Comparison of ENCODE assay signal across 24 cellular contexts in genomic region chr9:6449086-6449485, GRCh38. TPM values are rescaled to one million over a fixed set of nuclear protein-coding genes. Genes with fewer than 3 reads are reported as not detected.
DNase-seq lines count a peak whose midpoint lies in the region; ATAC-seq, FAIRE-seq and TF ChIP-seq lines count a peak whose summit lies in the region.
"Had no signal": no experiment of that assay in that cellular context is flagged by ENCODE, and none has a peak within 500 bp of the region (broad histone marks: within the 10 kb centered on the region; RNA-seq: fewer than 3 reads in every experiment).

No MANE protein-coding gene starts in this region.

- H3K36me3 ChIP-seq in CD4-positive, CD25-positive, alpha-beta regulatory T cell (ENCODE audit: control insufficient read depth, insufficient read depth, low read length): no peaks in the 10 kb centered on the region
- H3K36me3 ChIP-seq in GM12878 (ENCODE audit: control insufficient read depth in 2 of 2, insufficient read depth in 2 of 2, low read length in 1 of 2): peaks cover 0 to 7% of the 10 kb centered on the region in 2 experiments; a peak in 3 of 4 replicates

- CTCF ChIA-PET in GM12878 (lab: Yijun Ruan, JAX): no interaction called here

- peaks cover 5% of the 10 kb centered on the region for H3K36me3 Mint-ChIP-seq in CD4-positive, CD25-positive, alpha-beta regulatory T cell
- H3K36me3 Mint-ChIP-seq in naive thymus-derived CD8-positive, alpha-beta T cell: peaks cover 0 to 33% (median 8%) of the 10 kb centered on the region in 3 donors

- FAIRE-seq in GM19239 (lab: Jason Lieb, UNC) (peak; percentile 61), GM12878 (lab: Jason Lieb, UNC) (no peak)
- FAIRE-seq: urothelium cell line had no signal

- SMC1A ChIA-PET in GM12878 (lab: Charles Lee; ENCODE audit: uncharacterized antibody, unreplicated experiment): interaction anchor here (0.9 to 1.4 kb wide), 5 partner anchors 9 to 34 kb away, joined by 3 to 6 read pairs (median 4); no protein-coding TSS in a partner anchor

- H3K27ac ChIP-seq in CD4-positive, CD25-positive, alpha-beta regulatory T cell (ENCODE audit: insufficient read depth, low read length, poor library complexity, severe bottlenecking): no peak overlapping the region
- H3K27ac ChIP-seq in GM12878 (ENCODE audit: control insufficient read depth, insufficient read depth): no peak overlapping the region
- H3K27ac ChIP-seq: testis had no signal

- TF ChIP-seq POLR2A in GM12878 (IDR thresholded peaks at IDR 0.05; ENCODE audit: low read depth, low read length): no peak

- peaks cover 40% of the 10 kb centered on the region for H3K4me1 ChIP-seq in CD4-positive, CD25-positive, alpha-beta regulatory T cell (ENCODE audit: control insufficient read depth, insufficient read depth, low read length, poor library complexity, severe bottlenecking)
- H3K4me1 ChIP-seq in GM12878 (ENCODE audit: control insufficient read depth, insufficient read depth, low read length): no peaks in the 10 kb centered on the region

- intact Hi-C loops in GM12878 (cut with micrococcal nuclease; ENCODE audit: unreplicated experiment): no loop called here

- peaks cover 0 to 3% (median 0%) of the 10 kb centered on the region in 7 donors for H3K9me3 Mint-ChIP-seq in CD4-positive, CD25-positive, alpha-beta regulatory T cell
- peaks cover 0 to 5% (median 2%) of the 10 kb centered on the region in 9 donors for H3K9me3 Mint-ChIP-seq in naive thymus-derived CD8-positive, alpha-beta T cell
- H3K9me3 Mint-ChIP-seq: activated T-cell treated with anti-CD3 and anti-CD28 coated beads, Interleukin-2, amount 50 U/mL, for 72 hours had no signal

- H3K4me2 ChIP-seq in GM12878 (ENCODE audit: control insufficient read depth, insufficient read depth): no peak overlapping the region

- peaks cover 83% of the 10 kb centered on the region for H3K79me2 ChIP-seq in GM12878 (ENCODE audit: control insufficient read depth, insufficient read depth, low read length)

- H3K4me3 Mint-ChIP-seq in CD4-positive, CD25-positive, alpha-beta regulatory T cell: peak overlapping the region in 3 of 4 donors; percentile 12 to 38 (median 17)
- peak overlapping the region in 4 of 10 donors; percentile 9 to 28 (median 15) for H3K4me3 Mint-ChIP-seq in naive thymus-derived CD8-positive, alpha-beta T cell
- H3K4me3 Mint-ChIP-seq: activated CD4-positive, alpha-beta T cell treated with anti-CD3 and anti-CD28 coated beads, Interleukin-2, amount 10 ng/mL, durations not matched to agents 24 days and 14 days; activated T-cell treated with anti-CD3 and anti-CD28 coated beads, Interleukin-2, amount 50 U/mL, for 72 hours had no signal

- TF ChIP-seq RAD21 in GM12878 (IDR thresholded peaks at IDR 0.05; ENCODE audit: insufficient read depth, low read depth, low read length): no peak

- peak overlapping the region; percentile 37 to 65 (median 45) for H3K27ac Mint-ChIP-seq in CD4-positive, CD25-positive, alpha-beta regulatory T cell
- peak overlapping the region in 6 of 10 donors; percentile 0 to 60 (median 22) for H3K27ac Mint-ChIP-seq in naive thymus-derived CD8-positive, alpha-beta T cell
- H3K27ac Mint-ChIP-seq: activated CD4-positive, alpha-beta T cell treated with anti-CD3 and anti-CD28 coated beads, Interleukin-2, amount 10 ng/mL, durations not matched to agents 24 days and 14 days; activated T-cell treated with anti-CD3 and anti-CD28 coated beads, Interleukin-2, amount 50 U/mL, for 72 hours had no signal

- in situ Hi-C loops in GM12878 (cut with MboI): no loop called here

- POLR2A ChIA-PET in GM12878 (lab: Charles Lee): interaction anchor here (0.8 to 1.2 kb wide), 2 partner anchors 32 to 33 kb away, joined by 3 read pairs; no protein-coding TSS in a partner anchor
- POLR2A ChIA-PET in naive thymus-derived CD8-positive, alpha-beta T cell (lab: Charles Lee): no interaction called here

- no peak for TF ChIP-seq EP300 in GM12878 (IDR thresholded peaks at IDR 0.05; ENCODE audit: borderline replicate concordance in 1 of 2, control insufficient read depth in 1 of 2, low read depth in 2 of 2, low read length in 2 of 2)

- no peak for ATAC-seq in CD4-positive, CD25-positive, alpha-beta regulatory T cell (ENCODE audit: low read depth in 2 of 2)
- peak; percentile 28 for ATAC-seq in GM12878
- ATAC-seq in naive thymus-derived CD8-positive, alpha-beta T cell: no peak
- ATAC-seq in HG02885 (IDR thresholded peaks at IDR 0.05; ENCODE audit: poor library complexity, unreplicated experiment): no peak
- no peak for ATAC-seq in GM18519 (IDR thresholded peaks at IDR 0.05; ENCODE audit: low FRiP score, unreplicated experiment)
- ATAC-seq: activated T-cell treated with anti-CD3 and anti-CD28 coated beads, Interleukin-2, amount 50 U/mL, for 72 hours had no signal

- no peak overlapping the region for H3K9ac ChIP-seq in GM12878 (ENCODE audit: control insufficient read depth, insufficient read depth, low read length)
- H3K9ac ChIP-seq: BLaER1 treated with 17β-estradiol and CSF1 and Interleukin-3, amounts not matched to agents 10 nM and 100 nM had no signal

- BruUV-seq in GM12878 (replicated peaks; lab: Mats Ljungman, UMichigan): no TSS peak

- H3K4me1 Mint-ChIP-seq in CD4-positive, CD25-positive, alpha-beta regulatory T cell: peaks cover 57 to 90% (median 68%) of the 10 kb centered on the region in 4 donors
- peaks cover 31 to 83% (median 80%) of the 10 kb centered on the region in 4 donors for H3K4me1 Mint-ChIP-seq in naive thymus-derived CD8-positive, alpha-beta T cell

- DNase-seq in CD4-positive, CD25-positive, alpha-beta regulatory T cell: no peak
- DNase-seq in GM19239 (ENCODE audit: insufficient read length, low spot score): no peak
- DNase-seq in GM12878 (ENCODE audit: low read depth, low spot score): no peak
- no peak for DNase-seq in naive thymus-derived CD8-positive, alpha-beta T cell
- no peak for DNase-seq in stimulated activated naive CD4-positive, alpha-beta T cell treated with Interleukin-2 at 50 U/mL for 16 hours (lab: John Stamatoyannopoulos, UW)
- DNase-seq: activated CD4-positive, alpha-beta T cell treated with anti-CD3 and anti-CD28 coated beads, Interleukin-2, amount 10 ng/mL, durations not matched to agents 24 days and 14 days; activated naive CD4-positive, alpha-beta T cell treated with anti-CD3 and anti-CD28 coated beads, Interleukin-2, amount 50 U/mL, for 16 hours; activated T-cell treated with anti-CD3 and anti-CD28 coated beads, Interleukin-2, amount 50 U/mL, for 72 hours; anterior cingulate cortex; dorsolateral prefrontal cortex; glutamatergic neuron; GOT3; kidney glomerular epithelial cell; mammary epithelial cell; NCI-H1092 treated with DMSO at 0.1 percent for 48 hours; NCI-H1930; NCI-H526 treated with DMSO at 0.1 percent for 48 hours; retina; T-helper 2 cell; testis had no signal

- no peak for TF ChIP-seq CTCF in GM12878 (IDR thresholded peaks at IDR 0.05 in 2 of 3, conservative IDR thresholded peaks at IDR 0.05 in 1 of 3; ENCODE audit: control insufficient read depth in 2 of 3, extremely low read depth in 1 of 3, insufficient read depth in 1 of 3, low read depth in 3 of 3, low read length in 3 of 3)

- WGBS in GM12878 (ENCODE audit: insufficient coverage, insufficient replicate concordance, low lambda C conversion rate, missing lambda C conversion rate): 58% methylated on average over 1 of the region's 1 CpG

- H2AFZ ChIP-seq in GM12878 (ENCODE audit: control insufficient read depth, low read depth, low read length): no peak overlapping the region

- H3K4me3 ChIP-seq in CD4-positive, CD25-positive, alpha-beta regulatory T cell (ENCODE audit: low read depth, low read length): peak overlapping the region; percentile 1
- no peak overlapping the region for H3K4me3 ChIP-seq in GM12878
- H3K4me3 ChIP-seq: BLaER1 treated with 17β-estradiol and CSF1 and Interleukin-3, amounts not matched to agents 10 nM and 100 nM; dorsolateral prefrontal cortex; testis had no signal

- no peaks in the 10 kb centered on the region for H3K27me3 Mint-ChIP-seq in CD4-positive, CD25-positive, alpha-beta regulatory T cell
- H3K27me3 Mint-ChIP-seq in naive thymus-derived CD8-positive, alpha-beta T cell: no peaks in the 10 kb centered on the region
- H3K27me3 Mint-ChIP-seq: activated CD4-positive, alpha-beta T cell treated with anti-CD3 and anti-CD28 coated beads, Interleukin-2, amount 10 ng/mL, durations not matched to agents 24 days and 14 days had no signal

- H3K27me3 ChIP-seq in CD4-positive, CD25-positive, alpha-beta regulatory T cell (ENCODE audit: control insufficient read depth, insufficient read depth, low read length): no peaks in the 10 kb centered on the region
- H3K27me3 ChIP-seq in GM12878 (replicated peaks in 1 of 2; ENCODE audit: control insufficient read depth in 2 of 2, insufficient read depth in 2 of 2, low read length in 1 of 2): no peaks in the 10 kb centered on the region
- H3K27me3 ChIP-seq: BLaER1 treated with 17β-estradiol and CSF1 and Interleukin-3, amounts not matched to agents 10 nM and 100 nM; dorsolateral prefrontal cortex; testis had no signal

- RAD21 ChIA-PET in GM12878 (lab: Charles Lee; ENCODE audit: unreplicated experiment): interaction anchor here (1.6 kb wide), 1 partner anchor 35 kb away, joined by 4 read pairs; no protein-coding TSS in a partner anchor

- H3K9me3 ChIP-seq in CD4-positive, CD25-positive, alpha-beta regulatory T cell (ENCODE audit: control insufficient read depth in 2 of 2, low read length in 2 of 2): no peaks in the 10 kb centered on the region
- no peaks in the 10 kb centered on the region; the same call in 1 of the 3 replicates for H3K9me3 ChIP-seq in GM12878 (replicated peaks; ENCODE audit: control insufficient read depth, insufficient read depth, low read length)
- H3K9me3 ChIP-seq: testis had no signal

- peaks cover 5% of the 10 kb centered on the region; the same call in 1 of the 2 replicates for H4K20me1 ChIP-seq in GM12878 (ENCODE audit: control insufficient read depth, insufficient read depth)

RNA-seq across cellular contexts. Expression of gene UHRF2, which starts 36.1 kb away (rescaled TPM):
- 222 TPM for total RNA-seq in CD4-positive, CD25-positive, alpha-beta regulatory T cell
- polyA plus RNA-seq in CD4-positive, CD25-positive, alpha-beta regulatory T cell: 10 to 100 TPM; 19.9 to 22.3 (median 20.6) TPM
- total RNA-seq in GM12878 (2013; cell fraction: nucleolus; rRNA removed): 409 and 421 TPM in 2 replicates
- total RNA-seq in GM12878 (2014; rRNA removed): 43.4 and 49.4 TPM in 2 replicates
- 45.0 and 46.2 TPM in 2 replicates for total RNA-seq in GM12878 (2014; rRNA removed; fragmentation: Illumina TruSeq; extraction: Trizol)
- 42.8 and 44.4 TPM in 2 replicates for total RNA-seq in GM12878 (2021)
- polyA plus RNA-seq in GM12878 (2011; ENCODE audit: low read depth): 27.8 TPM
- polyA plus RNA-seq in GM12878 (2011; rRNA removed): 95.8 and 129 TPM in 2 replicates
- polyA plus RNA-seq in GM12878 (2011; cell fraction: cytosol; rRNA removed): 41.1 and 49.9 TPM in 2 replicates
- 213 and 215 TPM in 2 replicates for polyA plus RNA-seq in GM12878 (2011; cell fraction: nucleus; rRNA removed)
- 37.5 and 49.9 TPM in 2 replicates for polyA plus RNA-seq in GM12878 (2012)
- 48.0 and 53.4 TPM in 2 replicates for polyA plus RNA-seq in GM12878 (2014; fragmentation: Illumina TruSeq; extraction: Trizol)
- polyA plus RNA-seq in GM12878 (2014; fragmentation: Nextera tagmentation; extraction: Ambion mirVana): 10 to 100 TPM; 11.2 to 14.2 TPM
- 42.2 and 43.7 TPM in 2 replicates for polyA plus RNA-seq in GM12878 (2014; rRNA removed)
- polyA plus RNA-seq in GM12878 (2016; fragmentation: Nextera tagmentation; extraction: Ambion mirVana): 10 to 100 TPM; 16.4 to 29.7 TPM
- 82.6 and 83.4 TPM in 2 replicates for polyA minus RNA-seq in GM12878 (2011; rRNA and poly(A)+ RNA removed)
- polyA minus RNA-seq in GM12878 (2011; cell fraction: cytosol; rRNA and poly(A)+ RNA removed): 22.6 and 23.7 TPM in 2 replicates
- 114 and 160 TPM in 2 replicates for polyA minus RNA-seq in GM12878 (2011; cell fraction: nucleus; rRNA and poly(A)+ RNA removed)
- total RNA-seq in naive thymus-derived CD8-positive, alpha-beta T cell: 100 to 1,000 TPM; 120 to 125 TPM
- 10 to 100 TPM in 2 of 3 donors, 1 to 10 TPM in 1; 9.4 to 13.1 (median 10.6) TPM for polyA plus RNA-seq in naive thymus-derived CD8-positive, alpha-beta T cell
